In genomic region chr15:62853833-62854210, GRCh38 we compare ENCODE assay signal across 1 cellular context.
A peak's percentile ranks its signal among the peaks of the same experiment; 100 is the strongest.
TF ChIP-seq lines count a peak whose summit lies in the region.

No MANE protein-coding gene starts in this region.

TF ChIP-seq in HepG2, 621 proteins besides CTCF, POLR2A, EP300 and RAD21 (continued from another document):
- TF ChIP-seq PRDM15 (CRISPR knock-in tag; IDR thresholded peaks at IDR 0.05) = peak; percentile 72
